ENCODE assay signal across 12 cellular contexts in the genomic region with DNA sequence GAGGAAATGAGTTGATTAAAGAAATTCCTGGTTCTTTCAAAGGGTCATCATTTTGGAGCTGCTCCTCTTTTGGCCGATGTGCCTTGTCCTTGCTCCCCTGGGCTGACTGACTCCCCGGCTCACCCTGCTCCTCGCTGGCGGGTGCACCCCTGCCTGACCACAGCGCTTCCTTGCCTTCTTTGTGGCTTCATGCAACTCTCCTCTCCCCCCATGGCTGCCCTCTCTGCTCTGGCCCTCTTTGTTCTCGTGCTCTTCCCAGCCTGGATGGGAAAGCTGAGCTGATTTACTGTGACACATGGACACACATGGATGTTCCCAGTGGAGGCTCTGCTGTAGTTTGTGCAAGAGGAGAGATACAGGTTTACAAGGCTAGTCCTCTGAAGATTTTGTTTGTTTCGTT.
DNase-seq lines count a peak whose midpoint lies in the region; ATAC-seq, FAIRE-seq and TF ChIP-seq lines count a peak whose summit lies in the region.
"Had no signal": no experiment of that assay in that cellular context is flagged by ENCODE, and none has a peak within 500 bp of the region (broad histone marks: within the 10 kb centered on the region; RNA-seq: fewer than 3 reads in every experiment).

No MANE protein-coding gene starts in this region.

- no peaks in the 10 kb centered on the region for H3K9me3 ChIP-seq in DND-41 (ENCODE audit: insufficient read depth, low read length, severe bottlenecking)
- H3K9me3 ChIP-seq in GM12878 (replicated peaks; ENCODE audit: control insufficient read depth, insufficient read depth, low read length) = no peaks in the 10 kb centered on the region; the same call in 2 of the 3 replicates
- no peaks in the 10 kb centered on the region for H3K9me3 ChIP-seq in neural cell (ENCODE audit: low read length)
- H3K9me3 ChIP-seq in transverse colon = no peaks in the 10 kb centered on the region
- H3K9me3 ChIP-seq: ascending aorta, right lobe of liver had no signal

- no peaks in the 10 kb centered on the region for H3K27me3 ChIP-seq in DND-41 (ENCODE audit: insufficient read depth, low read length, poor library complexity)
- peaks cover 0 to 2% of the 10 kb centered on the region in 2 experiments; a peak in 3 of 4 replicates for H3K27me3 ChIP-seq in GM12878 (replicated peaks in 1 of 2; ENCODE audit: control insufficient read depth in 2 of 2, insufficient read depth in 2 of 2, low read length in 1 of 2)
- H3K27me3 ChIP-seq in neural cell (ENCODE audit: insufficient read depth, low read depth, low read length) = no peaks in the 10 kb centered on the region
- peaks cover 51% of the 10 kb centered on the region for H3K27me3 ChIP-seq in transverse colon
- H3K27me3 ChIP-seq: ascending aorta, right lobe of liver had no signal

- H3K4me3 ChIP-seq in DND-41 (ENCODE audit: low read depth in 1 of 2, low read length in 2 of 2) = no peak overlapping the region
- H3K4me3 ChIP-seq in GM12878 = no peak overlapping the region
- H3K4me3 ChIP-seq in neural cell (ENCODE audit: low read length) = peak overlapping the region; percentile 72
- no peak overlapping the region for H3K4me3 ChIP-seq in transverse colon
- H3K4me3 ChIP-seq: ascending aorta, right lobe of liver had no signal

- H3K9ac ChIP-seq in DND-41 (ENCODE audit: low read depth, low read length) = no peak overlapping the region
- H3K9ac ChIP-seq in GM12878 (ENCODE audit: control insufficient read depth, insufficient read depth, low read length) = no peak overlapping the region
- H3K9ac ChIP-seq in neural cell (ENCODE audit: low read length) = peak overlapping the region; percentile 97

- TF ChIP-seq EP300 in GM12878 (IDR thresholded peaks at IDR 0.05; ENCODE audit: borderline replicate concordance in 1 of 2, control insufficient read depth in 1 of 2, low read depth in 2 of 2, low read length in 2 of 2) (no peak), neural cell (conservative IDR thresholded peaks at IDR 0.05; ENCODE audit: poor library complexity, severe bottlenecking) (no peak), transverse colon (IDR thresholded peaks at IDR 0.05; ENCODE audit: low read depth) (no peak)

- TF ChIP-seq CTCF in DND-41 (IDR thresholded peaks at IDR 0.05; ENCODE audit: borderline replicate concordance, extremely low read depth, low read length, poor library complexity, severe bottlenecking) = no peak
- no peak for TF ChIP-seq CTCF in GM12878 (IDR thresholded peaks at IDR 0.05 in 2 of 3, conservative IDR thresholded peaks at IDR 0.05 in 1 of 3; ENCODE audit: control insufficient read depth in 2 of 3, extremely low read depth in 1 of 3, insufficient read depth in 1 of 3, low read depth in 3 of 3, low read length in 3 of 3)
- TF ChIP-seq CTCF in neural cell (IDR thresholded peaks at IDR 0.05; ENCODE audit: poor library complexity, severe bottlenecking) = no peak
- TF ChIP-seq CTCF in transverse colon (IDR thresholded peaks at IDR 0.05) = no peak

- CTCF ChIA-PET in GM12878 (lab: Yijun Ruan, JAX) = interaction anchor here (0.7 to 1.5 kb wide), 2 partner anchors 30 to 166 kb away, joined by 3 to 4 read pairs; a partner anchor contains a TSS

- intact Hi-C loops in GM12878 (cut with micrococcal nuclease; ENCODE audit: unreplicated experiment) (no loop called here), transverse colon (cut with DNase I; ENCODE audit: low total_unique reads) (no loop called here)

- H2AFZ ChIP-seq in DND-41 (ENCODE audit: low read depth, low read length) (no peak overlapping the region), GM12878 (ENCODE audit: control insufficient read depth, low read depth, low read length) (no peak overlapping the region; the same call in 1 of the 2 replicates), neural cell (ENCODE audit: low read depth, low read length) (no peak overlapping the region)

- BruUV-seq in GM12878 (replicated peaks; lab: Mats Ljungman, UMichigan) = no TSS peak

- H3K27ac ChIP-seq in DND-41 (ENCODE audit: low read length) = peak overlapping the region; percentile 4; the same call in 1 of the 2 replicates
- no peak overlapping the region for H3K27ac ChIP-seq in GM12878 (ENCODE audit: control insufficient read depth, insufficient read depth)
- peak overlapping the region; percentile 98 for H3K27ac ChIP-seq in neural cell (ENCODE audit: low read length)
- no peak overlapping the region for H3K27ac ChIP-seq in transverse colon
- H3K27ac ChIP-seq: ascending aorta, right lobe of liver had no signal

- no peak for FAIRE-seq in GM12878 (lab: Jason Lieb, UNC)

- peak; percentile 19 for DNase-seq in DND-41
- DNase-seq in MV-4-11 (lab: John Stamatoyannopoulos, UW) = peak; percentile 11
- DNase-seq in GM12878 (ENCODE audit: low read depth, low spot score) = no peak
- DNase-seq in transverse colon = no peak
- no peak for DNase-seq in germinal center (ENCODE audit: low spot score)
- DNase-seq: activated T-cell treated with anti-CD3 and anti-CD28 coated beads, Interleukin-2, amount 50 U/mL, for 4 hours; right lobe of liver; stimulated activated CD4-positive, alpha-beta T cell treated with anti-CD3 and anti-CD28 coated beads, Interleukin-4, amount 100 ng/mL, for 24 hours had no signal

- peaks cover 11% of the 10 kb centered on the region for H3F3A ChIP-seq in neural cell (ENCODE audit: insufficient read depth, low read length, poor library complexity, severe bottlenecking)

- POLR2A ChIA-PET in GM12878 (lab: Charles Lee) = no interaction called here

- WGBS in GM12878 (ENCODE audit: insufficient coverage, insufficient replicate concordance, low lambda C conversion rate, missing lambda C conversion rate) = 37% methylated on average over 7 of the region's 7 CpGs
- WGBS in transverse colon (ENCODE audit: low coverage in 1 of 2), 2 donors = 78% methylated on average over 7 of the region's 7 CpGs

- ATAC-seq in DND-41 (ENCODE audit: insufficient read depth, low read depth) = no peak
- ATAC-seq in GM12878 = peak; percentile 24; the same call in 2 of the 3 replicates
- no peak for ATAC-seq in GM19395 (IDR thresholded peaks at IDR 0.05; ENCODE audit: unreplicated experiment)
- ATAC-seq: activated T-cell treated with anti-CD3 and anti-CD28 coated beads, Interleukin-2, amount 50 U/mL, for 4 hours; right lobe of liver; stimulated activated memory B cell treated with anti-CD40 and anti-IgM and Interleukin-4, amounts not matched to agents 10 μg/mL and 1 μg/mL and 100 μg/mL, for 72 hours had no signal

- no peaks in the 10 kb centered on the region for H3K9me2 ChIP-seq in neural cell (ENCODE audit: insufficient read depth, low read length)

- RAD21 ChIA-PET in GM12878 (lab: Charles Lee; ENCODE audit: unreplicated experiment) = no interaction called here

- H3K4me2 ChIP-seq in DND-41 (ENCODE audit: insufficient read depth, low read length) = peak overlapping the region; percentile 40; the same call in 1 of the 2 replicates
- H3K4me2 ChIP-seq in GM12878 (ENCODE audit: control insufficient read depth, insufficient read depth) = peak overlapping the region; percentile 22; the same call in 1 of the 2 replicates
- peak overlapping the region; percentile 99 for H3K4me2 ChIP-seq in neural cell (ENCODE audit: low read length)

- TF ChIP-seq POLR2A in GM12878 (IDR thresholded peaks at IDR 0.05; ENCODE audit: low read depth, low read length) = no peak
- TF ChIP-seq POLR2A in transverse colon (IDR thresholded peaks at IDR 0.05) = no peak

- peaks cover 89% of the 10 kb centered on the region for H3K79me2 ChIP-seq in DND-41 (ENCODE audit: insufficient read depth, low read length)
- H3K79me2 ChIP-seq in GM12878 (ENCODE audit: control insufficient read depth, insufficient read depth, low read length) = no peaks in the 10 kb centered on the region
- H3K79me2 ChIP-seq in neural cell (replicated peaks; ENCODE audit: insufficient read depth, low read length) = peaks cover 97% of the 10 kb centered on the region

- H3K4me1 ChIP-seq in DND-41 (ENCODE audit: insufficient read depth, low read length) (peaks cover 68% of the 10 kb centered on the region), GM12878 (ENCODE audit: control insufficient read depth, insufficient read depth, low read length) (peaks cover 6% of the 10 kb centered on the region), transverse colon (peaks cover 0 to 26% (median 4%) of the 10 kb centered on the region in 4 donors)

- SMC1A ChIA-PET in GM12878 (lab: Charles Lee; ENCODE audit: uncharacterized antibody, unreplicated experiment) = no interaction called here

- H4K20me1 ChIP-seq in DND-41 (ENCODE audit: insufficient read depth, low read length) = peaks cover 34% of the 10 kb centered on the region
- no peaks in the 10 kb centered on the region for H4K20me1 ChIP-seq in GM12878 (ENCODE audit: control insufficient read depth, insufficient read depth)
- H4K20me1 ChIP-seq in neural cell (ENCODE audit: insufficient read depth) = peaks cover 15% of the 10 kb centered on the region

- in situ Hi-C loops in GM12878 (cut with MboI) = no loop called here
- in situ Hi-C loops in transverse colon (cut with MboI; ENCODE audit: low pct_ligation_motif_present in 1 of 4, low pct_unique_long_range_greater_than_20kb in 1 of 4, low sequenced_read_pairs in 3 of 4) = no loop called here

- H3K36me3 ChIP-seq in DND-41 (ENCODE audit: insufficient read depth, low read length) (no peaks in the 10 kb centered on the region), GM12878 (ENCODE audit: control insufficient read depth in 2 of 2, insufficient read depth in 2 of 2, low read length in 1 of 2) (no peaks in the 10 kb centered on the region), neural cell (ENCODE audit: insufficient read depth, low read length) (peaks cover 8% of the 10 kb centered on the region), transverse colon (no peaks in the 10 kb centered on the region)
- H3K36me3 ChIP-seq: ascending aorta, right lobe of liver had no signal

- TF ChIP-seq RAD21 in GM12878 (IDR thresholded peaks at IDR 0.05; ENCODE audit: insufficient read depth, low read depth, low read length) (no peak), neural cell (conservative IDR thresholded peaks at IDR 0.05) (no peak)

TF ChIP-seq in neural cell, 6 proteins besides CTCF, POLR2A, EP300 and RAD21 (continues in another document):
- TF ChIP-seq EZH2 (IDR thresholded peaks at IDR 0.05; ENCODE audit: borderline replicate concordance, insufficient read depth, low read length, poor library complexity, severe bottlenecking) (no peak), SMC3 (conservative IDR thresholded peaks at IDR 0.05; ENCODE audit: poor library complexity) (no peak), TAF1 (IDR thresholded peaks at IDR 0.05; ENCODE audit: low read depth) (no peak), POLR2AphosphoS5 (IDR thresholded peaks at IDR 0.05) (peak; percentile 33)

Comparison
In these comparisons a context has a peak if more than half of its experiments do, and no peak if none do; other contexts are left out.
1. DNase-seq: peak in DND-41 (single experiment) and MV-4-11 (single experiment); none in GM12878 (single experiment), transverse colon (single experiment) and germinal center (single experiment).
2. H3K27ac ChIP-seq: peak in DND-41 (single experiment) and neural cell (single experiment); none in GM12878 (single experiment) and transverse colon (0 of 4).
3. H3K4me2 ChIP-seq: peak in every context shown above with its lines; median percentile 99 in neural cell; 40 in DND-41; 22 in GM12878.